ENCODE assay signal across 8 cellular contexts in genomic region chr1:52032785-52033131, GRCh38. TPM values are rescaled to one million over a fixed set of nuclear protein-coding genes. Genes with fewer than 3 reads are reported as not detected.
DNase-seq lines count a peak whose midpoint lies in the region; ATAC-seq and TF ChIP-seq lines count a peak whose summit lies in the region.

No MANE protein-coding gene starts in this region.

- peaks cover 4% of the 10 kb centered on the region for H3K36me3 ChIP-seq in effector memory CD4-positive, alpha-beta T cell (ENCODE audit: control insufficient read depth, insufficient read depth, low read length)
- peaks cover 12% of the 10 kb centered on the region for H3K36me3 ChIP-seq in suprapubic skin

- no peaks in the 10 kb centered on the region for H3K27me3 ChIP-seq in effector memory CD4-positive, alpha-beta T cell (replicated peaks; ENCODE audit: control insufficient read depth, insufficient read depth, low read length, poor library complexity, severe bottlenecking)
- no peaks in the 10 kb centered on the region for H3K27me3 ChIP-seq in suprapubic skin

- TF ChIP-seq EP300 in suprapubic skin (IDR thresholded peaks at IDR 0.05), result no peak

- peak; percentile 64 for DNase-seq in activated effector memory CD4-positive, alpha-beta T cell treated with anti-CD3 and anti-CD28 coated beads, Interleukin-2, amount 50 U/mL, for 16 hours
- DNase-seq in activated effector memory CD4-positive, alpha-beta T cell treated with Interleukin-2 at 50 U/mL for 16 hours, result no peak
- no peak for DNase-seq in effector memory CD4-positive, alpha-beta T cell
- peak; percentile 28 for DNase-seq in medulla oblongata (ENCODE audit: extremely low spot score)
- DNase-seq in suprapubic skin (ENCODE audit: low spot score in 2 of 2), result peak; percentile 72 to 78

- no peak for TF ChIP-seq CTCF in suprapubic skin (IDR thresholded peaks at IDR 0.05)

- peaks cover 16% of the 10 kb centered on the region for H3K4me1 ChIP-seq in effector memory CD4-positive, alpha-beta T cell (ENCODE audit: control insufficient read depth, insufficient read depth, low read length, poor library complexity, severe bottlenecking)
- H3K4me1 ChIP-seq in suprapubic skin, result peaks cover 23% of the 10 kb centered on the region

- ATAC-seq in HG03095 (IDR thresholded peaks at IDR 0.05; ENCODE audit: unreplicated experiment) (peak; percentile 43), SK-N-SH treated with all-trans-retinoic acid at 6 μM for 48 hours (peak; percentile 69), HG02610 (IDR thresholded peaks at IDR 0.05; ENCODE audit: unreplicated experiment) (no peak)

- H3K9me3 ChIP-seq in effector memory CD4-positive, alpha-beta T cell (ENCODE audit: control insufficient read depth, low read length), result no peaks in the 10 kb centered on the region
- no peaks in the 10 kb centered on the region for H3K9me3 ChIP-seq in suprapubic skin

- TF ChIP-seq POLR2A in suprapubic skin (IDR thresholded peaks at IDR 0.05), result no peak

- peak overlapping the region; percentile 78 for H3K27ac ChIP-seq in effector memory CD4-positive, alpha-beta T cell (ENCODE audit: insufficient read depth, low read length, poor library complexity, severe bottlenecking)
- peak overlapping the region; percentile 89 for H3K27ac ChIP-seq in suprapubic skin

- H3K4me3 ChIP-seq in effector memory CD4-positive, alpha-beta T cell (ENCODE audit: insufficient read depth, low read depth, low read length, poor library complexity, severe bottlenecking), result peak overlapping the region; percentile 86
- peak overlapping the region; percentile 76 for H3K4me3 ChIP-seq in suprapubic skin

- 17% methylated on average over 11 of the region's 24 CpGs for WGBS in suprapubic skin

TF ChIP-seq in SK-N-SH treated with all-trans-retinoic acid at 6 μM for 48 hours, 23 proteins besides CTCF, POLR2A, EP300 and RAD21:
- TF ChIP-seq ZNF70 (CRISPR knock-in tag; IDR thresholded peaks at IDR 0.05) (no peak), OSR1 (CRISPR knock-in tag; IDR thresholded peaks at IDR 0.05) (no peak), PPARA (CRISPR knock-in tag; IDR thresholded peaks at IDR 0.05; ENCODE audit: borderline replicate concordance) (no peak), ZFP3 (CRISPR knock-in tag; IDR thresholded peaks at IDR 0.05) (no peak), CREB5 (CRISPR knock-in tag; IDR thresholded peaks at IDR 0.05; ENCODE audit: low read depth) (no peak), ZNF565 (CRISPR knock-in tag; conservative IDR thresholded peaks at IDR 0.05; ENCODE audit: low read depth) (no peak), POU6F1 (CRISPR knock-in tag; IDR thresholded peaks at IDR 0.05; ENCODE audit: borderline replicate concordance, low read depth) (no peak), BACH2 (CRISPR knock-in tag; IDR thresholded peaks at IDR 0.05; ENCODE audit: borderline replicate concordance) (no peak), ARNTL (CRISPR knock-in tag; IDR thresholded peaks at IDR 0.05; ENCODE audit: borderline replicate concordance, low read depth) (no peak), TSHZ2 (CRISPR knock-in tag; IDR thresholded peaks at IDR 0.05) (no peak), CSRNP3 (CRISPR knock-in tag; IDR thresholded peaks at IDR 0.05) (no peak), PATZ1 (CRISPR knock-in tag; IDR thresholded peaks at IDR 0.05; ENCODE audit: borderline replicate concordance) (no peak), GLIS3 (CRISPR knock-in tag; IDR thresholded peaks at IDR 0.05) (no peak), ESRRG (CRISPR knock-in tag; IDR thresholded peaks at IDR 0.05) (no peak), ZC3H10 (CRISPR knock-in tag; IDR thresholded peaks at IDR 0.05) (no peak), TOX (CRISPR knock-in tag; IDR thresholded peaks at IDR 0.05; ENCODE audit: borderline replicate concordance) (no peak), RARB (CRISPR knock-in tag; IDR thresholded peaks at IDR 0.05) (no peak), SNAI2 (CRISPR knock-in tag; IDR thresholded peaks at IDR 0.05) (no peak), ZNF8 (CRISPR knock-in tag; IDR thresholded peaks at IDR 0.05) (no peak)

RNA-seq across cellular contexts. Expression of gene KTI12, which starts 0.9 kb away (rescaled TPM):
- total RNA-seq in suprapubic skin, result 10 to 100 TPM in 1 of 4 donors, 1 to 10 TPM in 3; 8.0 to 15.9 (median 9.5) TPM

RNA-seq across cellular contexts. Expression of gene TXNDC12, which starts 22.2 kb away (rescaled TPM):
- total RNA-seq in suprapubic skin, result 10 to 100 TPM; 22.4 to 26.4 (median 25.5) TPM

RNA-seq across cellular contexts. Expression of gene BTF3L4, which starts 23.3 kb away (rescaled TPM):
- 10 to 100 TPM; 41.7 to 60.2 (median 57.1) TPM for total RNA-seq in suprapubic skin

RNA-seq across cellular contexts. Expression of gene RAB3B, which starts 42.3 kb away (rescaled TPM):
- 1 to 10 TPM; 2.8 to 6.8 (median 5.6) TPM for total RNA-seq in suprapubic skin

Comparison
In these comparisons a context has a peak if more than half of its experiments do, and no peak if none do; other contexts are left out.
1. DNase-seq: peak in activated effector memory CD4-positive, alpha-beta T cell treated with anti-CD3 and anti-CD28 coated beads, Interleukin-2, amount 50 U/mL, for 16 hours (single experiment), medulla oblongata (single experiment) and suprapubic skin (2 of 2); none in activated effector memory CD4-positive, alpha-beta T cell treated with Interleukin-2 at 50 U/mL for 16 hours (single experiment) and effector memory CD4-positive, alpha-beta T cell (0 of 3).